31 cellular contexts compared by ENCODE assay signal in genomic region chr2:167186465-167186864, GRCh38.
"Had no signal": no experiment of that assay in that cellular context is flagged by ENCODE, and none has a peak within 500 bp of the region (broad histone marks: within the 10 kb centered on the region; RNA-seq: fewer than 3 reads in every experiment).

No MANE protein-coding gene starts in this region.

- H3K4me3 ChIP-seq: esophagus squamous epithelium, hepatocyte, left lung, lung, mucosa of descending colon, stomach, testis, tibial artery had no signal

- H3K36me3 ChIP-seq: esophagus squamous epithelium, left lung, right atrium auricular region, stomach, tibial artery had no signal

- H3K4me2 ChIP-seq: hepatocyte had no signal

- H3K9me3 Mint-ChIP-seq: central memory CD8-positive, alpha-beta T cell; mesothelial cell of epicardium; naive B cell; natural killer cell treated with Interleukin-12 subunit alpha and Interleukin-12 subunit beta and Interleukin-15 and Interleukin-18, amount 100 ng/mL, for 72 hours; neural crest cell; stimulated activated effector memory CD8-positive, alpha-beta T cell treated with anti-CD3 and anti-CD28 coated beads, Interleukin-12 subunit alpha, Interleukin-12 subunit beta, amount 100 ng/mL, for 72 hours; type B pancreatic cell had no signal

- FAIRE-seq: endometrium, kidney had no signal

- H3K9ac ChIP-seq: parathyroid adenoma had no signal

- H3K27me3 Mint-ChIP-seq: central memory CD8-positive, alpha-beta T cell; effector memory CD8-positive, alpha-beta T cell; naive B cell; natural killer cell treated with Interleukin-12 subunit alpha and Interleukin-12 subunit beta and Interleukin-15 and Interleukin-18, amount 100 ng/mL, for 72 hours; progenitor cell of endocrine pancreas; type B pancreatic cell had no signal

- H3K27ac Mint-ChIP-seq: effector memory CD8-positive, alpha-beta T cell; mesothelial cell of epicardium; naive B cell; natural killer cell treated with Interleukin-12 subunit alpha and Interleukin-12 subunit beta and Interleukin-15 and Interleukin-18, amount 100 ng/mL, for 72 hours; progenitor cell of endocrine pancreas; stimulated activated effector memory CD8-positive, alpha-beta T cell treated with anti-CD3 and anti-CD28 coated beads, Interleukin-12 subunit alpha, Interleukin-12 subunit beta, amount 100 ng/mL, for 72 hours; type B pancreatic cell had no signal

- H3K79me2 ChIP-seq: hepatocyte, parathyroid adenoma had no signal

- H3K27me3 ChIP-seq: esophagus squamous epithelium, hepatocyte, left lung, right atrium auricular region, stomach, testis, tibial artery had no signal

- H3K4me1 ChIP-seq: left lung, parathyroid adenoma, testis had no signal

- H3K36me3 Mint-ChIP-seq: mesothelial cell of epicardium; naive B cell; natural killer cell treated with Interleukin-12 subunit alpha and Interleukin-12 subunit beta and Interleukin-15 and Interleukin-18, amount 100 ng/mL, for 72 hours; stimulated activated effector memory CD8-positive, alpha-beta T cell treated with anti-CD3 and anti-CD28 coated beads, Interleukin-12 subunit alpha, Interleukin-12 subunit beta, amount 100 ng/mL, for 72 hours; type B pancreatic cell had no signal

- H3K4me3 Mint-ChIP-seq: central memory CD8-positive, alpha-beta T cell; effector memory CD8-positive, alpha-beta T cell; mesothelial cell of epicardium; naive B cell; natural killer cell treated with Interleukin-12 subunit alpha and Interleukin-12 subunit beta and Interleukin-15 and Interleukin-18, amount 100 ng/mL, for 72 hours; neural crest cell; stimulated activated effector memory CD8-positive, alpha-beta T cell treated with anti-CD3 and anti-CD28 coated beads, Interleukin-12 subunit alpha, Interleukin-12 subunit beta, amount 100 ng/mL, for 72 hours; type B pancreatic cell had no signal

- H3K27ac ChIP-seq: esophagus squamous epithelium, hepatocyte, left lung, parathyroid adenoma, stomach, testis, tibial artery had no signal

- DNase-seq: cortex of kidney; effector memory CD8-positive, alpha-beta T cell; erythroblast; esophagus squamous epithelium; foreskin melanocyte; head of caudate nucleus; kidney; left lung; mesenchymal stem cell; naive B cell; stimulated activated CD4-positive, alpha-beta T cell treated with anti-CD3 and anti-CD28 coated beads, Interleukin-2, amount 100 ng/mL, for 24 hours; stimulated activated CD4-positive, alpha-beta T cell treated with anti-CD3 and anti-CD28 coated beads, Interleukin-4, amount 100 ng/mL, for 24 hours; stimulated activated naive CD4-positive, alpha-beta T cell treated with Interleukin-2 at 50 U/mL for 16 hours; stomach; substantia nigra; testis; tibial artery had no signal

- H2AFZ ChIP-seq: hepatocyte, parathyroid adenoma had no signal

- H3K9me3 ChIP-seq: esophagus squamous epithelium, left lung, mucosa of descending colon, right atrium auricular region, stomach, testis, tibial artery had no signal

- ATAC-seq: effector memory CD8-positive, alpha-beta T cell; left lung; natural killer cell treated with Interleukin-12 subunit alpha and Interleukin-12 subunit beta and Interleukin-15 and Interleukin-18, amount 100 ng/mL, for 72 hours; sciatic nerve; stimulated activated effector memory CD8-positive, alpha-beta T cell treated with anti-CD3 and anti-CD28 coated beads, Interleukin-12 subunit alpha, Interleukin-12 subunit beta, amount 100 ng/mL, for 72 hours had no signal

- H3K4me1 Mint-ChIP-seq: central memory CD8-positive, alpha-beta T cell; naive B cell; neural crest cell; stimulated activated effector memory CD8-positive, alpha-beta T cell treated with anti-CD3 and anti-CD28 coated beads, Interleukin-12 subunit alpha, Interleukin-12 subunit beta, amount 100 ng/mL, for 72 hours had no signal
